In genomic region chr13:24147570-24147963, GRCh38 we compare ENCODE assay signal across 1 cellular context.
TF ChIP-seq lines count a peak whose summit lies in the region.

No MANE protein-coding gene starts in this region.

TF ChIP-seq in HepG2, 621 proteins besides CTCF, POLR2A, EP300 and RAD21:
- 0 out of 2 replicates have a peak, but pooled peaks have one; percentile 27 for TF ChIP-seq ELF3 (CRISPR knock-in tag; IDR thresholded peaks at IDR 0.05)
- no peak for TF ChIP-seq ZNF761 (CRISPR knock-in tag; conservative IDR thresholded peaks at IDR 0.05)
- TF ChIP-seq HNF1A (IDR thresholded peaks at IDR 0.05; ENCODE audit: low read depth) = peak; percentile 54; the same call in 1 of the 2 replicates
- no peak for TF ChIP-seq HNF1A (CRISPR knock-in tag; IDR thresholded peaks at IDR 0.05; ENCODE audit: borderline replicate concordance)
- no peak for TF ChIP-seq BHLHE40 (IDR thresholded peaks at IDR 0.05; ENCODE audit: low read length)
- no peak for TF ChIP-seq ZMYM2 (CRISPR knock-in tag; IDR thresholded peaks at IDR 0.05)
